20 cellular contexts compared by ENCODE assay signal in the genomic region with DNA sequence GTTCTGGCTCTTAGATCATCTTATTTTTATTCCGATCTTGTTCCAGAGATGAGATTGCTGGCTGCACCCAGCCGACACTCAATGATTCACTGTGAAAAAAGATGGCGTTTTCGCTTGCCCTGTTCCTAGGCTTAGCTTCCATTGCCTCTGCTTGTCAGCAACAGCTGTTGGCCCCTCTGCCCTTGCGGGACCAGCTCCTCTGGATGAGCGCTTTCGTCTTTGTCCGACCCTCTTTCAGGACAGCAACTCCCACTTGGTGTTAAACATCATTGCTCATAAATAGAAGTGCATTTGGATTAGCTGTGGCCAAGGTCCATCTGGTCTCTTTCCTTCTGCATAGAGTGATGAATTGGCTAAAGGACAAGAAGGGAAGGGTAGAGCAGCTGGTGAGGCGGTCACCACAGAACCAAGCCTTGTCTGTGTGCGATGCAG. TPM values are rescaled to one million over a fixed set of nuclear protein-coding genes. Genes with fewer than 3 reads are reported as not detected.
A peak's percentile ranks its signal among the peaks of the same experiment; 100 is the strongest.
DNase-seq lines count a peak whose midpoint lies in the region; FAIRE-seq and TF ChIP-seq lines count a peak whose summit lies in the region.
"Had no signal": no experiment of that assay in that cellular context is flagged by ENCODE, and none has a peak within 500 bp of the region (broad histone marks: within the 10 kb centered on the region; RNA-seq: fewer than 3 reads in every experiment).

No MANE protein-coding gene starts in this region.

- H3K27me3 ChIP-seq in skeletal muscle tissue (ENCODE audit: control insufficient read depth in 3 of 3, insufficient read depth in 3 of 3, low read length in 3 of 3) (no peaks in the 10 kb centered on the region), tibial artery (no peaks in the 10 kb centered on the region)
- H3K27me3 ChIP-seq: SJSA1, spleen, stomach had no signal

- peak; percentile 61 for DNase-seq in LHCN-M2 (ENCODE audit: low read depth)
- peak; percentile 62 for DNase-seq in kidney
- no peak for DNase-seq in tibial artery
- no peak for DNase-seq in immature natural killer cell
- DNase-seq in stimulated activated CD4-positive, alpha-beta T cell treated with anti-CD3 and anti-CD28 coated beads, Interleukin-12 subunit alpha, Interleukin-12 subunit beta, amount 100 ng/mL, for 4 hours: no peak
- DNase-seq: activated naive CD8-positive, alpha-beta T cell treated with anti-CD3 and anti-CD28 coated beads, Interleukin-2, amount 50 U/mL, for 24 hours; activated T-cell treated with anti-CD3 and anti-CD28 coated beads, Interleukin-2, amount 50 U/mL, for 48 hours; DMS153; midbrain; NCI-H1048; spleen; stomach; T1000 had no signal

- H3K36me3 Mint-ChIP-seq in brain: no peaks in the 10 kb centered on the region
- H3K36me3 Mint-ChIP-seq in immature natural killer cell: no peaks in the 10 kb centered on the region

- H3K27ac Mint-ChIP-seq in brain: peak overlapping the region; percentile 46 to 95 (median 88)
- H3K27ac Mint-ChIP-seq in immature natural killer cell: no peak overlapping the region
- H3K27ac Mint-ChIP-seq: activated naive CD8-positive, alpha-beta T cell treated with anti-CD3 and anti-CD28 coated beads, Interleukin-2, amount 50 U/mL, for 24 hours; B cell; IgD-negative memory B cell had no signal

- TF ChIP-seq CTCF in brain (conservative IDR thresholded peaks at IDR 0.05) (no peak), kidney (IDR thresholded peaks at IDR 0.05; ENCODE audit: borderline replicate concordance, extremely low read depth, insufficient read depth) (no peak), tibial artery (IDR thresholded peaks at IDR 0.05) (no peak)

- H3K4me3 ChIP-seq in kidney (ENCODE audit: low read length in 2 of 2): no peak overlapping the region
- peak overlapping the region; percentile 56 to 60 (median 56) for H3K4me3 ChIP-seq in skeletal muscle tissue (ENCODE audit: low read length in 3 of 3)
- no peak overlapping the region for H3K4me3 ChIP-seq in tibial artery
- H3K4me3 ChIP-seq: SJSA1, spleen, stomach had no signal

- H3K4me1 Mint-ChIP-seq in brain (peaks cover 48% of the 10 kb centered on the region), immature natural killer cell (no peaks in the 10 kb centered on the region)
- H3K4me1 Mint-ChIP-seq: activated naive CD8-positive, alpha-beta T cell treated with anti-CD3 and anti-CD28 coated beads, Interleukin-2, amount 50 U/mL, for 24 hours; central memory CD8-positive, alpha-beta T cell had no signal

- no peaks in the 10 kb centered on the region for H3K9me3 ChIP-seq in kidney (ENCODE audit: control insufficient read depth in 1 of 2, low read length in 2 of 2)
- H3K9me3 ChIP-seq in skeletal muscle tissue (ENCODE audit: control insufficient read depth in 3 of 3, low read length in 3 of 3): no peaks in the 10 kb centered on the region
- H3K9me3 ChIP-seq in tibial artery: no peaks in the 10 kb centered on the region
- H3K9me3 ChIP-seq: SJSA1, spleen, stomach had no signal

- H3K27me3 Mint-ChIP-seq in brain (peaks cover 3% of the 10 kb centered on the region), immature natural killer cell (ENCODE audit: low read depth in 3 of 3) (no peaks in the 10 kb centered on the region)
- H3K27me3 Mint-ChIP-seq: activated naive CD8-positive, alpha-beta T cell treated with anti-CD3 and anti-CD28 coated beads, Interleukin-2, amount 50 U/mL, for 24 hours; B cell; central memory CD8-positive, alpha-beta T cell; IgD-negative memory B cell had no signal

- H3K4me3 Mint-ChIP-seq in brain (peak overlapping the region in 4 of 5 experiments; percentile 19 to 50 (median 36)), immature natural killer cell (no peak overlapping the region)
- H3K4me3 Mint-ChIP-seq: activated naive CD8-positive, alpha-beta T cell treated with anti-CD3 and anti-CD28 coated beads, Interleukin-2, amount 50 U/mL, for 24 hours; B cell; central memory CD8-positive, alpha-beta T cell had no signal

- H3K9ac ChIP-seq in kidney (ENCODE audit: low read length in 2 of 2) (no peak overlapping the region), skeletal muscle tissue (ENCODE audit: low read depth in 1 of 3, low read length in 3 of 3) (peak overlapping the region in 2 of 3 donors; percentile 40 to 51)

- H3K27ac ChIP-seq in kidney (ENCODE audit: low read depth in 2 of 2, low read length in 2 of 2) (no peak overlapping the region), skeletal muscle tissue (ENCODE audit: low read depth, low read length) (peak overlapping the region; percentile 64), tibial artery (no peak overlapping the region)
- H3K27ac ChIP-seq: SJSA1, spleen had no signal

- H3K9me3 Mint-ChIP-seq in brain: peaks cover 0 to 3% (median 0%) of the 10 kb centered on the region in 5 experiments
- no peaks in the 10 kb centered on the region for H3K9me3 Mint-ChIP-seq in immature natural killer cell
- H3K9me3 Mint-ChIP-seq: activated naive CD8-positive, alpha-beta T cell treated with anti-CD3 and anti-CD28 coated beads, Interleukin-2, amount 50 U/mL, for 24 hours; central memory CD8-positive, alpha-beta T cell; IgD-negative memory B cell had no signal

- no peaks in the 10 kb centered on the region for H3K36me3 ChIP-seq in kidney (ENCODE audit: control insufficient read depth in 1 of 2, insufficient read depth in 2 of 2, low read length in 2 of 2)
- no peaks in the 10 kb centered on the region for H3K36me3 ChIP-seq in skeletal muscle tissue (ENCODE audit: control insufficient read depth in 3 of 3, insufficient read depth in 3 of 3, low read length in 3 of 3)
- no peaks in the 10 kb centered on the region for H3K36me3 ChIP-seq in tibial artery
- H3K36me3 ChIP-seq: SJSA1, spleen, stomach had no signal

- intact Hi-C loops in kidney (cut with DNase I): no loop called here
- intact Hi-C loops in tibial artery (cut with DNase I; ENCODE audit: low total_unique reads): no loop called here

- FAIRE-seq in kidney (lab: Jason Lieb, UNC): no peak
- FAIRE-seq: frontal cortex had no signal

- H3K4me1 ChIP-seq in kidney (ENCODE audit: control insufficient read depth in 1 of 2, insufficient read depth in 1 of 2, low read depth in 1 of 2, low read length in 2 of 2) (peaks cover 0 to 10% of the 10 kb centered on the region in 2 donors), skeletal muscle tissue (ENCODE audit: control insufficient read depth in 3 of 3, insufficient read depth in 3 of 3, low read length in 3 of 3) (peaks cover 24 to 36% (median 29%) of the 10 kb centered on the region in 3 donors), tibial artery (peaks cover 0 to 9% (median 4%) of the 10 kb centered on the region in 4 donors)
- H3K4me1 ChIP-seq: SJSA1, stomach had no signal

RNA-seq across cellular contexts. Expression of gene SCCPDH, which starts 43.5 kb away (rescaled TPM):
- total RNA-seq in LHCN-M2 (2014; rRNA removed) (61.3 and 67.6 TPM in 2 replicates), kidney (37.2 TPM), skeletal muscle tissue (50.6 TPM)
- 36.1 TPM for polyA plus RNA-seq in LHCN-M2 (2012)
- polyA plus RNA-seq in brain (ENCODE audit: insufficient read depth, low read depth, low replicate concordance) (61.0 TPM), kidney (ENCODE audit: insufficient read depth, low read depth, low replicate concordance) (48.6 TPM), immature natural killer cell (10 to 100 TPM; 21.0 to 35.6 (median 29.4) TPM)

Comparison
In these comparisons a context has a peak if more than half of its experiments do, and no peak if none do; other contexts are left out.
1. DNase-seq: peak in LHCN-M2 (single experiment) and kidney (single experiment); none in tibial artery (0 of 2), immature natural killer cell (0 of 3) and stimulated activated CD4-positive, alpha-beta T cell treated with anti-CD3 and anti-CD28 coated beads, Interleukin-12 subunit alpha, Interleukin-12 subunit beta, amount 100 ng/mL, for 4 hours (single experiment).
2. H3K27ac Mint-ChIP-seq: peak in brain (5 of 5); none in immature natural killer cell (0 of 6).
3. H3K4me3 Mint-ChIP-seq: peak in brain (4 of 5); none in immature natural killer cell (0 of 5).
4. H3K4me3 ChIP-seq: peak in skeletal muscle tissue (3 of 3); none in kidney (0 of 2) and tibial artery (0 of 2).
5. H3K9ac ChIP-seq: peak in skeletal muscle tissue (2 of 3); none in kidney (0 of 2).